Comparison of ENCODE assay signal across 8 cellular contexts in genomic region chr10:103668351-103669242, GRCh38.
A peak's percentile ranks its signal among the peaks of the same experiment; 100 is the strongest.
DNase-seq lines count a peak whose midpoint lies in the region; ATAC-seq and TF ChIP-seq lines count a peak whose summit lies in the region.

No MANE protein-coding gene starts in this region.

- peaks cover 15% of the 10 kb centered on the region for H3K4me1 ChIP-seq in rectal smooth muscle tissue (ENCODE audit: control insufficient read depth, insufficient read depth, low read length)

- no peaks in the 10 kb centered on the region for H3K27me3 ChIP-seq in rectal smooth muscle tissue (ENCODE audit: control insufficient read depth, insufficient read depth, low read length)

- peak overlapping the region; percentile 79 for H3K27ac Mint-ChIP-seq in T-helper 17 cell

- peak overlapping the region; percentile 18 to 33 for H3K4me3 ChIP-seq in foreskin fibroblast (ENCODE audit: low read depth in 1 of 2, low read length in 2 of 2)
- peak overlapping the region; percentile 46 for H3K4me3 ChIP-seq in rectal smooth muscle tissue (ENCODE audit: low read length)

- no peaks in the 10 kb centered on the region for H3K27me3 Mint-ChIP-seq in T-helper 17 cell

- peaks cover 2% of the 10 kb centered on the region for H3K36me3 Mint-ChIP-seq in T-helper 17 cell (ENCODE audit: low read depth)

- no peak for TF ChIP-seq CTCF in foreskin fibroblast (IDR thresholded peaks at IDR 0.05; ENCODE audit: low read depth, low read length)

- ATAC-seq in T-helper 17 cell (peak; percentile 29), GM21576 (IDR thresholded peaks at IDR 0.05; ENCODE audit: unreplicated experiment) (no peak), HG03097 (IDR thresholded peaks at IDR 0.05; ENCODE audit: low FRiP score, unreplicated experiment) (no peak)

- no peak overlapping the region for H3K9ac ChIP-seq in rectal smooth muscle tissue (ENCODE audit: low read length)

- no peaks in the 10 kb centered on the region for H3K36me3 ChIP-seq in rectal smooth muscle tissue (ENCODE audit: control insufficient read depth, insufficient read depth, low read length)

- H3K4me3 Mint-ChIP-seq in T-helper 17 cell, result peak overlapping the region; percentile 78

- H3K27ac ChIP-seq in rectal smooth muscle tissue (ENCODE audit: low read depth, low read length), result no peak overlapping the region

- DNase-seq in ELR (ENCODE audit: low read depth) (peak; percentile 83), T-helper 17 cell (no peak), foreskin fibroblast (peak; percentile 72 to 89), NCI-H1436 (lab: John Stamatoyannopoulos, UW) (no peak), NCI-H2171 (lab: John Stamatoyannopoulos, UW) (no peak)

- peaks cover 18% of the 10 kb centered on the region for H3K4me1 Mint-ChIP-seq in T-helper 17 cell

- no peaks in the 10 kb centered on the region for H3K9me3 ChIP-seq in T-helper 17 cell (ENCODE audit: control insufficient read depth, low read length, poor library complexity, severe bottlenecking)

Comparison
In these comparisons a context has a peak if more than half of its experiments do, and no peak if none do; other contexts are left out.
1. DNase-seq: peak in ELR (single experiment) and foreskin fibroblast (2 of 2); none in T-helper 17 cell (0 of 3), NCI-H1436 (single experiment) and NCI-H2171 (single experiment).